24 cellular contexts compared by ENCODE assay signal in genomic region chr15:55457401-55458022, GRCh38. TPM values are rescaled to one million over a fixed set of nuclear protein-coding genes. Genes with fewer than 3 reads are reported as not detected.
A peak's percentile ranks its signal among the peaks of the same experiment; 100 is the strongest.
DNase-seq lines count a peak whose midpoint lies in the region; ATAC-seq and TF ChIP-seq lines count a peak whose summit lies in the region.
"Had no signal": no experiment of that assay in that cellular context is flagged by ENCODE, and none has a peak within 500 bp of the region (broad histone marks: within the 10 kb centered on the region; RNA-seq: fewer than 3 reads in every experiment).

No MANE protein-coding gene starts in this region.

- TF ChIP-seq EP300 in upper lobe of left lung (IDR thresholded peaks at IDR 0.05): no peak

- peak; percentile 17 to 87 for ATAC-seq in upper lobe of left lung (ENCODE audit: low FRiP score in 2 of 2)
- no peak for ATAC-seq in GM18861 (IDR thresholded peaks at IDR 0.05; ENCODE audit: unreplicated experiment)
- ATAC-seq: activated T-cell treated with anti-CD3 and anti-CD28 coated beads, Interleukin-2, amount 50 U/mL, for 4 hours; heart right ventricle; left colon had no signal

- H3K36me3 ChIP-seq in upper lobe of left lung: no peaks in the 10 kb centered on the region
- H3K36me3 ChIP-seq: adrenal gland, heart right ventricle, neutrophil, prostate gland, sigmoid colon had no signal

- DNase-seq in DMS53 treated with DMSO at 0.1 percent for 48 hours (lab: John Stamatoyannopoulos, UW; ENCODE audit: unreplicated experiment) (peak; percentile 95), NCI-H187 (lab: John Stamatoyannopoulos, UW) (peak; percentile 4 to 30), NCI-H748 (lab: John Stamatoyannopoulos, UW; ENCODE audit: unreplicated experiment) (peak; percentile 77), upper lobe of left lung (peak in 1 of 2 donors; percentile 59), caudate nucleus (lab: John Stamatoyannopoulos, UW) (no peak)
- no peak for DNase-seq in activated CD8-positive, alpha-beta memory T cell treated with anti-CD3 and anti-CD28 coated beads, Interleukin-2, amount 50 U/mL, for 48 hours
- DNase-seq: activated CD4-positive, alpha-beta T cell treated with anti-CD3 and anti-CD28 coated beads for 4 hours; activated naive CD4-positive, alpha-beta T cell; activated T-cell treated with anti-CD3 and anti-CD28 coated beads, Interleukin-2, amount 50 U/mL, for 4 hours; adrenal gland; Caco-2; effector CD8-positive, alpha-beta T cell; EL; heart right ventricle; HFFc6; left colon; mesendoderm; NCI-H526; sigmoid colon; tibial artery had no signal

- H3K27ac ChIP-seq in upper lobe of left lung (peak overlapping the region in 3 of 4 donors; percentile 6 to 49 (median 28)), caudate nucleus (ENCODE audit: low read depth, low read length) (no peak overlapping the region)
- H3K27ac ChIP-seq: adrenal gland, heart right ventricle, neutrophil, prostate gland, sigmoid colon, tibial artery had no signal

- H3K4me1 ChIP-seq in upper lobe of left lung: no peaks in the 10 kb centered on the region
- H3K4me1 ChIP-seq: adrenal gland, Caco-2, heart right ventricle, prostate gland, sigmoid colon, tibial artery had no signal

- peak in 1 of 6 experiments; percentile 28 for TF ChIP-seq CTCF in upper lobe of left lung (IDR thresholded peaks at IDR 0.05)

- peaks cover 0 to 7% (median 3%) of the 10 kb centered on the region in 4 donors for H3K9me3 ChIP-seq in upper lobe of left lung
- H3K9me3 ChIP-seq: adrenal gland, neutrophil, prostate gland, sigmoid colon had no signal

- no peaks in the 10 kb centered on the region for H3K27me3 ChIP-seq in upper lobe of left lung
- H3K27me3 ChIP-seq: adrenal gland, heart right ventricle, neutrophil, sigmoid colon, tibial artery had no signal

- TF ChIP-seq POLR2A in upper lobe of left lung (IDR thresholded peaks at IDR 0.05): no peak

- 60 to 77% methylated on average over 5 of the region's 5 CpGs for WGBS in upper lobe of left lung, 2 donors

- H3K4me3 ChIP-seq in upper lobe of left lung: no peak overlapping the region
- H3K4me3 ChIP-seq: adrenal gland, heart right ventricle, prostate gland, sigmoid colon, tibial artery had no signal

RNA-seq across cellular contexts. Expression of gene PIERCE2, which starts 49.2 kb away (rescaled TPM):
- 1 to 10 TPM in 4 of 6 donors, not detected in 2; 1.3 to 9.1 (median 2.5) TPM for total RNA-seq in upper lobe of left lung
- total RNA-seq: activated CD8-positive, alpha-beta memory T cell treated with anti-CD3 and anti-CD28 coated beads for 36 hours had no signal

RNA-seq across cellular contexts. Expression of gene CCPG1, which starts 49.4 kb away (rescaled TPM):
- 10 to 100 TPM; 33.0 to 88.9 (median 58.9) TPM for total RNA-seq in upper lobe of left lung

RNA-seq across cellular contexts. Expression of gene DNAAF4, which starts 50.5 kb away (rescaled TPM):
- total RNA-seq in upper lobe of left lung: 1 to 10 TPM; 3.1 to 8.5 (median 4.6) TPM

Comparison
In these comparisons a context has a peak if more than half of its experiments do, and no peak if none do; other contexts are left out.
1. DNase-seq: peak in DMS53 treated with DMSO at 0.1 percent for 48 hours (single experiment), NCI-H187 (2 of 2) and NCI-H748 (single experiment); none in caudate nucleus (0 of 61) and activated CD8-positive, alpha-beta memory T cell treated with anti-CD3 and anti-CD28 coated beads, Interleukin-2, amount 50 U/mL, for 48 hours (single experiment).